In the genomic region with DNA sequence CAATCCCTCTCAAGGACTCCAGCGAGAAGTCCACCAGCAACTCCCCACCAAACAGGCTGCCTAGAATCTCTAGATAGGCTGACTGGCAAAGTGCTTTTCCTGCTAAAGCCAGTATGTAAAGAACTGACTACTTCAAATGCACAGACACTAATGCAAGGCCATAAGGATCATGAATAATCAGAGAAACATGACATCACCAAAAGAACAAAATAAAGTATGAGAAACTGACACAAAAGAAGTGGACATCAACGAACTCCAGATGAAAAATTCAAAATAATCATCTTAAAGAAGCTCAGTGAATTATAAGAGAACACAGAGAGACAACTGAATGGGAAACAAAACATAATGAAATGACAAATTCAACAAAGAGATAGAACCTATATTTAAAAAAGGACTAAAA, we compare ENCODE assay signal across 31 cellular contexts. TPM values are rescaled to one million over a fixed set of nuclear protein-coding genes. Genes with fewer than 3 reads are reported as not detected.
"Had no signal": no experiment of that assay in that cellular context is flagged by ENCODE, and none has a peak within 500 bp of the region (broad histone marks: within the 10 kb centered on the region; RNA-seq: fewer than 3 reads in every experiment).

No MANE protein-coding gene starts in this region.

- H3K9me3 ChIP-seq: lower lobe of right lung, pancreas, prostate gland, sigmoid colon, suprapubic skin, thoracic aorta, uterus had no signal

- H3K4me3 ChIP-seq: left lung, lower lobe of right lung, pancreas, prostate gland, sigmoid colon, spleen, suprapubic skin, thoracic aorta, tibial artery, uterus had no signal

- H3K4me3 Mint-ChIP-seq: naive thymus-derived CD8-positive, alpha-beta T cell; nephron; neural crest cell; stimulated activated effector memory CD8-positive, alpha-beta T cell treated with anti-CD3 and anti-CD28 coated beads, Interleukin-12 subunit alpha, Interleukin-12 subunit beta, amount 100 ng/mL, for 72 hours; type B pancreatic cell had no signal

- H3K4me1 ChIP-seq: left lung, lower lobe of right lung, pancreas, prostate gland, sigmoid colon, spleen, suprapubic skin, tibial artery, uterus had no signal

- H3K9me3 Mint-ChIP-seq: neural crest cell, type B pancreatic cell had no signal

- H3K4me1 Mint-ChIP-seq: naive thymus-derived CD8-positive, alpha-beta T cell; nephron; neural crest cell had no signal

- H3K27ac ChIP-seq: left lung, lower lobe of right lung, pancreas, prostate gland, sigmoid colon, spleen, suprapubic skin, thoracic aorta, tibial artery, uterus had no signal

- DNase-seq: hippocampal formation; kidney; left colon; left lung; lower lobe of right lung; mammary epithelial cell; mesenchymal stem cell; naive thymus-derived CD8-positive, alpha-beta T cell; nucleus accumbens; pancreas; retina; right cardiac atrium; sigmoid colon; small intestine; spleen; stimulated activated CD4-positive, alpha-beta T cell treated with anti-CD3 and anti-CD28 coated beads, Interleukin-4, amount 100 ng/mL, for 24 hours; stimulated activated naive CD4-positive, alpha-beta T cell treated with Interleukin-2 at 50 U/mL for 16 hours; tibial artery; uterus had no signal

- H3K36me3 Mint-ChIP-seq: type B pancreatic cell had no signal

- H3K36me3 ChIP-seq: left lung, lower lobe of right lung, pancreas, prostate gland, sigmoid colon, spleen, suprapubic skin, thoracic aorta, tibial artery, uterus had no signal

- H3K27ac Mint-ChIP-seq: nephron; stimulated activated effector memory CD8-positive, alpha-beta T cell treated with anti-CD3 and anti-CD28 coated beads, Interleukin-12 subunit alpha, Interleukin-12 subunit beta, amount 100 ng/mL, for 72 hours; type B pancreatic cell had no signal

- H3K27me3 ChIP-seq: suprapubic skin, uterus had no signal

RNA-seq across cellular contexts. Expression of a gene that starts 26.4 kb away (rescaled TPM):
- total RNA-seq: liver; mucosa of gallbladder; naive thymus-derived CD8-positive, alpha-beta T cell; neural crest cell; osteoblast; prostate gland; right cardiac atrium; subcutaneous adipose tissue; thoracic aorta; ureter had no signal
- polyA plus RNA-seq: liver, pancreas, right cardiac atrium had no signal

RNA-seq across cellular contexts. Expression of a gene that starts 52.6 kb away (rescaled TPM):
- total RNA-seq: neural crest cell, osteoblast, suprapubic skin had no signal
- polyA plus RNA-seq: mammary epithelial cell had no signal
